In the genomic region with DNA sequence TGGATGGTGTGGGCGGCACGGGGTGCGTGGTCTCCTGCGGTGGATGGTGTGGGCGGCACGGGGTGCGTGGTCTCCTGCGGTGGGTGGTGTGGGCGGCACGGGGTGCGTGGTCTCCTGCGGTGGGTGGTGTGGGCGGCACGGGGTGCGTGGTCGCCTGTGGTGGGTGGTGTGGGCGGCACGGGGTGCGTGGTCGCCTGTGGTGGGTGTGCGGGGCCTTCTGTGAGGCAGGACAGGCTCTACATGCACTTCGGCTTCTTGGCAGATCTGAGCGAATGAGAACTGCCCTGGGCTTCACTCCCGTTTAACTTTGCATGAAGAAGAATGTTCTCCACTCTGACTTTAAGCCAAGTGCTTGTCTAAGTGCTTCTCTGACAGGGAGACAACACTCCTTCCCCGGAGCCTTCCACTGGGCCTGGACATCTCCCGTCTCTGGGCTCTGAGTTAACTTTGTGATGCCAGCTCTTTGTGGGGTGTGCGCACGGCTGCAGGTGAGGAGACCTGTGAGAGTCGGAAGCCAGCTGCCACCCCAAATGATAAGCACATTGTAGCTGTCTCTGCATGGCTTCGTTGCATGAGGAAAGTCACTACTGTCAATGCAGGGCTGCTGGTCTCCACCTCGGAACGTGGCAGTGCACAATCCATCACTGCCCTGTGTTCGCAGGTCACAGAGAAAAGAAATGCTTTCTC, we compare ENCODE assay signal across 27 cellular contexts.
A peak's percentile ranks its signal among the peaks of the same experiment; 100 is the strongest.
DNase-seq lines count a peak whose midpoint lies in the region; ATAC-seq and TF ChIP-seq lines count a peak whose summit lies in the region.
"Had no signal": no experiment of that assay in that cellular context is flagged by ENCODE, and none has a peak within 500 bp of the region (broad histone marks: within the 10 kb centered on the region; RNA-seq: fewer than 3 reads in every experiment).

No MANE protein-coding gene starts in this region.

- 76 to 87% (median 82%) methylated on average over 29 to 33 of the region's 33 CpGs for WGBS in spleen, 5 donors

- H3K36me3 ChIP-seq in duodenal mucosa (ENCODE audit: control insufficient read depth in 1 of 2, insufficient read depth in 2 of 2, low read length in 2 of 2) (no peaks in the 10 kb centered on the region), right atrium auricular region (no peaks in the 10 kb centered on the region), spleen (no peaks in the 10 kb centered on the region)
- H3K36me3 ChIP-seq: prostate gland, SJCRH30, tibial artery had no signal

- no peak for TF ChIP-seq POLR2A in spleen (IDR thresholded peaks at IDR 0.05)

- no peak overlapping the region for H3K9ac ChIP-seq in duodenal mucosa (ENCODE audit: low read depth in 1 of 2, low read length in 2 of 2)

- H3K27ac ChIP-seq in duodenal mucosa (ENCODE audit: low read depth, low read length) (peak overlapping the region; percentile 35), right atrium auricular region (peak overlapping the region; percentile 73 to 92), spleen (peak overlapping the region in 4 of 8 donors; percentile 11 to 86 (median 78))
- H3K27ac ChIP-seq: dorsolateral prefrontal cortex, prostate gland, SJCRH30, tibial artery had no signal

- H3K9me3 ChIP-seq in duodenal mucosa (ENCODE audit: control insufficient read depth in 1 of 2, low read length in 2 of 2) (no peaks in the 10 kb centered on the region), right atrium auricular region (no peaks in the 10 kb centered on the region), spleen (peaks cover 0 to 2% (median 0%) of the 10 kb centered on the region in 8 donors)
- H3K9me3 ChIP-seq: Caco-2, prostate gland, SJCRH30, tibial artery had no signal

- no peak for ATAC-seq in HG03354 (IDR thresholded peaks at IDR 0.05; ENCODE audit: poor library complexity, severe bottlenecking, unreplicated experiment)

- DNase-seq in CD14-positive monocyte (ENCODE audit: low spot score) = no peak
- DNase-seq in right atrium auricular region (ENCODE audit: low spot score) = no peak
- DNase-seq in spleen = peak; percentile 51
- DNase-seq in RKO (ENCODE audit: low spot score) = no peak
- no peak for DNase-seq in GDM1 (lab: John Stamatoyannopoulos, UW)
- no peak for DNase-seq in NCI-H2081 (lab: John Stamatoyannopoulos, UW)
- DNase-seq: activated naive CD4-positive, alpha-beta T cell; activated T-cell treated with anti-CD3 and anti-CD28 coated beads, Interleukin-2, amount 50 U/mL, for 1 hour; caudate nucleus; DND-41; NCI-H1048; NCI-H187 treated with DMSO at 0.1 percent for 48 hours; NCI-H2227 treated with DMSO at 0.1 percent for 48 hours; NCI-H82; OCI-M1; SJCRH30; stimulated activated CD4-positive, alpha-beta T cell treated with anti-CD3 and anti-CD28 coated beads, Interleukin-2, amount 100 ng/mL, for 48 hours; stimulated activated naive CD4-positive, alpha-beta T cell had no signal

- no peaks in the 10 kb centered on the region for H3K27me3 ChIP-seq in duodenal mucosa (ENCODE audit: control insufficient read depth in 1 of 2, insufficient read depth in 2 of 2, low read length in 2 of 2)
- no peaks in the 10 kb centered on the region for H3K27me3 ChIP-seq in right atrium auricular region
- H3K27me3 ChIP-seq in spleen (replicated peaks in 1 of 7) = peaks cover 0 to 18% (median 0%) of the 10 kb centered on the region in 7 donors
- H3K27me3 ChIP-seq: SJCRH30 had no signal

- H3K27me3 Mint-ChIP-seq in CD14-positive monocyte (ENCODE audit: low read depth in 3 of 3) = peaks cover 0 to 7% (median 4%) of the 10 kb centered on the region in 3 donors

- peaks cover 6 to 13% of the 10 kb centered on the region in 2 donors for H3K36me3 Mint-ChIP-seq in CD14-positive monocyte
- H3K36me3 Mint-ChIP-seq: mesothelial cell of epicardium had no signal

- intact Hi-C loops in CD14-positive monocyte (cut with micrococcal nuclease) (loop anchor here (2.0 to 5.0 kb wide), 3 partner anchors 54 to 261 kb away; partner anchors contain the start of gene FAM120B (in 1 of the 2)), spleen (cut with DNase I; ENCODE audit: low total_unique reads) (no loop called here)

- H3K4me3 Mint-ChIP-seq in CD14-positive monocyte = peak overlapping the region in 1 of 2 donors; percentile 46
- H3K4me3 Mint-ChIP-seq: mesothelial cell of epicardium; T-helper 1 cell treated with Interleukin-12 subunit alpha and Interleukin-12 subunit beta and Interleukin-4 antibody, amounts not matched to agents 30 μg/mL and 1 μg/mL, for 36 hours had no signal

- TF ChIP-seq CTCF in CD14-positive monocyte (IDR thresholded peaks at IDR 0.05) (no peak), right atrium auricular region (IDR thresholded peaks at IDR 0.05) (no peak), spleen (IDR thresholded peaks at IDR 0.05 in 8 of 11, conservative IDR thresholded peaks at IDR 0.05 in 3 of 11) (no peak)

- H3K4me1 ChIP-seq in duodenal mucosa (ENCODE audit: control insufficient read depth in 1 of 2, insufficient read depth in 2 of 2, low read length in 2 of 2) = peaks cover 0 to 4% of the 10 kb centered on the region in 2 donors
- H3K4me1 ChIP-seq in right atrium auricular region = peaks cover 0 to 48% of the 10 kb centered on the region in 2 donors
- H3K4me1 ChIP-seq in spleen = peaks cover 0 to 40% (median 21%) of the 10 kb centered on the region in 6 donors
- H3K4me1 ChIP-seq: Caco-2, prostate gland, SJCRH30, tibial artery had no signal

- H3K4me1 Mint-ChIP-seq in CD14-positive monocyte = peaks cover 49% of the 10 kb centered on the region

- H3K27ac Mint-ChIP-seq in CD14-positive monocyte = peak overlapping the region; percentile 91 to 100 (median 97)
- H3K27ac Mint-ChIP-seq: mesothelial cell of epicardium; T-helper 1 cell treated with Interleukin-12 subunit alpha and Interleukin-12 subunit beta and Interleukin-4 antibody, amounts not matched to agents 30 μg/mL and 1 μg/mL, for 36 hours had no signal

- peaks cover 2 to 16% (median 7%) of the 10 kb centered on the region in 7 donors for H3K9me3 Mint-ChIP-seq in CD14-positive monocyte
- H3K9me3 Mint-ChIP-seq: mesothelial cell of epicardium; T-helper 1 cell treated with Interleukin-12 subunit alpha and Interleukin-12 subunit beta and Interleukin-4 antibody, amounts not matched to agents 30 μg/mL and 1 μg/mL, for 36 hours had no signal

- H3K4me3 ChIP-seq in duodenal mucosa (ENCODE audit: low read depth in 1 of 2, low read length in 2 of 2) = no peak overlapping the region
- H3K4me3 ChIP-seq in right atrium auricular region = no peak overlapping the region
- no peak overlapping the region for H3K4me3 ChIP-seq in spleen
- H3K4me3 ChIP-seq: dorsolateral prefrontal cortex, prostate gland, SJCRH30, skin epidermis, tibial artery had no signal
